16 cellular contexts compared by ENCODE assay signal in genomic region chr10:5497289-5497688, GRCh38. TPM values are rescaled to one million over a fixed set of nuclear protein-coding genes. Genes with fewer than 3 reads are reported as not detected.
DNase-seq lines count a peak whose midpoint lies in the region; ATAC-seq, FAIRE-seq and TF ChIP-seq lines count a peak whose summit lies in the region.
"Had no signal": no experiment of that assay in that cellular context is flagged by ENCODE, and none has a peak within 500 bp of the region (broad histone marks: within the 10 kb centered on the region; RNA-seq: fewer than 3 reads in every experiment).

No MANE protein-coding gene starts in this region.

- peak overlapping the region in 1 of 2 experiments; percentile 68; a peak in 2 of 4 replicates for H3K9ac ChIP-seq in K562 (ENCODE audit: insufficient read depth in 1 of 2, low read depth in 2 of 2, low read length in 2 of 2)
- H3K9ac ChIP-seq in mesenchymal stem cell (ENCODE audit: low read length): no peak overlapping the region
- H3K9ac ChIP-seq: BLaER1 had no signal

- 89% methylated on average over 5 of the region's 6 CpGs for WGBS in K562 (ENCODE audit: insufficient coverage, low coverage, missing lambda C conversion rate)
- WGBS in mesenchymal stem cell: 90% methylated on average over 6 of the region's 6 CpGs

- H3K9me3 Mint-ChIP-seq in activated naive CD4-positive, alpha-beta T cell treated with anti-CD3 and anti-CD28 coated beads for 36 hours: peaks cover 2% of the 10 kb centered on the region
- peaks cover 2% of the 10 kb centered on the region for H3K9me3 Mint-ChIP-seq in progenitor cell of endocrine pancreas (ENCODE audit: low read depth)

- DNase-seq in K562 (ENCODE audit: extremely low read depth in 1 of 4, low spot score in 3 of 4): no peak
- DNase-seq in mesenchymal stem cell: no peak
- DNase-seq in SW 1271 (lab: John Stamatoyannopoulos, UW): no peak
- no peak for DNase-seq in activated naive CD4-positive, alpha-beta T cell treated with anti-CD3 and anti-CD28 coated beads for 36 hours
- DNase-seq in NCI-H748 treated with DMSO at 0.1 percent for 48 hours (lab: John Stamatoyannopoulos, UW): no peak
- no peak for DNase-seq in progenitor cell of endocrine pancreas (ENCODE audit: low spot score, unreplicated experiment)
- DNase-seq: AML-193; CD8-positive, alpha-beta memory T cell had no signal

- H2BK5ac ChIP-seq in mesenchymal stem cell (ENCODE audit: low read depth, low read length, poor library complexity, severe bottlenecking): no peak overlapping the region

- no peaks in the 10 kb centered on the region for H3K27me3 Mint-ChIP-seq in activated naive CD4-positive, alpha-beta T cell treated with anti-CD3 and anti-CD28 coated beads for 36 hours (ENCODE audit: low read depth)
- peaks cover 10% of the 10 kb centered on the region for H3K27me3 Mint-ChIP-seq in progenitor cell of endocrine pancreas

- no peak overlapping the region for H3K23ac ChIP-seq in mesenchymal stem cell (ENCODE audit: low read length in 2 of 2)

- H2BK12ac ChIP-seq in mesenchymal stem cell (ENCODE audit: low read length in 2 of 2): no peak overlapping the region

- H3K4me2 ChIP-seq in K562 (ENCODE audit: insufficient read depth, low read length) (no peak overlapping the region), mesenchymal stem cell (ENCODE audit: low read length, poor library complexity, severe bottlenecking) (no peak overlapping the region)
- H3K4me2 ChIP-seq: BLaER1 had no signal

- no peak overlapping the region for H3K4me3 Mint-ChIP-seq in activated naive CD4-positive, alpha-beta T cell treated with anti-CD3 and anti-CD28 coated beads for 36 hours
- no peak overlapping the region for H3K4me3 Mint-ChIP-seq in progenitor cell of endocrine pancreas (ENCODE audit: low read depth)
- H3K4me3 Mint-ChIP-seq: CD8-positive, alpha-beta memory T cell had no signal

- no peak overlapping the region for H2BK15ac ChIP-seq in mesenchymal stem cell (ENCODE audit: low read depth, poor library complexity, severe bottlenecking)

- no peak overlapping the region for H4K91ac ChIP-seq in mesenchymal stem cell (ENCODE audit: low read length)

- H2BK120ac ChIP-seq in mesenchymal stem cell (ENCODE audit: low read depth, low read length): no peak overlapping the region

- in situ Hi-C loops in K562 (cut with MboI): no loop called here

- H3K9me1 ChIP-seq in K562 (ENCODE audit: control insufficient read depth, insufficient read depth, low read length): no peaks in the 10 kb centered on the region

- H2AFZ ChIP-seq in K562 (ENCODE audit: low read depth, low read length): 0 out of 2 replicates have a peak overlapping the region, but pooled peaks have one; percentile 11
- no peak overlapping the region for H2AFZ ChIP-seq in mesenchymal stem cell (ENCODE audit: low read depth, low read length)

- no peak for TF ChIP-seq POLR2A in K562 (conservative IDR thresholded peaks at IDR 0.05)

- H3K79me1 ChIP-seq in mesenchymal stem cell (replicated peaks; ENCODE audit: low read length, poor library complexity, severe bottlenecking): no peaks in the 10 kb centered on the region

- no peak overlapping the region for H3K27ac Mint-ChIP-seq in activated naive CD4-positive, alpha-beta T cell treated with anti-CD3 and anti-CD28 coated beads for 36 hours
- H3K27ac Mint-ChIP-seq in progenitor cell of endocrine pancreas: no peak overlapping the region
- H3K27ac Mint-ChIP-seq: CD8-positive, alpha-beta memory T cell had no signal

- H3K18ac ChIP-seq in mesenchymal stem cell (ENCODE audit: low read depth in 1 of 2, low read length in 2 of 2): no peak overlapping the region

- H3K4me3 ChIP-seq in HEK293 (ENCODE audit: low read depth, low read length): no peak overlapping the region
- no peak overlapping the region for H3K4me3 ChIP-seq in K562
- H3K4me3 ChIP-seq in mesenchymal stem cell (ENCODE audit: insufficient read depth in 1 of 2, low read depth in 1 of 2, low read length in 2 of 2): no peak overlapping the region
- H3K4me3 ChIP-seq in skin epidermis: peak overlapping the region in 5 of 7 experiments; percentile 6 to 33 (median 23)
- H3K4me3 ChIP-seq: BLaER1 had no signal

- H3K79me2 ChIP-seq in K562 (ENCODE audit: control insufficient read depth, insufficient read depth, low read length): no peaks in the 10 kb centered on the region

- TF ChIP-seq CTCF in HEK293 (tag by site-specific recombination; IDR thresholded peaks at IDR 0.05) (no peak), K562 (IDR thresholded peaks at IDR 0.05 in 2 of 3, conservative IDR thresholded peaks at IDR 0.05 in 1 of 3; ENCODE audit: insufficient read depth in 2 of 3, low read depth in 1 of 3, low read length in 3 of 3) (no peak), progenitor cell of endocrine pancreas (IDR thresholded peaks at IDR 0.05; ENCODE audit: unreplicated experiment) (no peak)

- H3K4ac ChIP-seq in mesenchymal stem cell (ENCODE audit: low read depth in 1 of 2, low read length in 2 of 2): no peak overlapping the region

- no peak for ATAC-seq in K562
- ATAC-seq: HCT116 had no signal

- H3K4me1 ChIP-seq in HEK293 (ENCODE audit: control insufficient read depth, insufficient read depth, low read length) (no peaks in the 10 kb centered on the region), K562 (replicated peaks in 1 of 2; ENCODE audit: control insufficient read depth in 2 of 2, insufficient read depth in 2 of 2, low read length in 2 of 2) (peaks cover 15 to 46% of the 10 kb centered on the region in 2 experiments), mesenchymal stem cell (ENCODE audit: control insufficient read depth, insufficient read depth, low read depth, low read length) (no peaks in the 10 kb centered on the region)

- H4K20me1 ChIP-seq in K562 (replicated peaks; ENCODE audit: control insufficient read depth, insufficient read depth, low read length): no peaks in the 10 kb centered on the region
- H4K20me1 ChIP-seq: BLaER1 had no signal

- no TSS peak for BruUV-seq in K562 (replicated peaks; lab: Mats Ljungman, UMichigan)

- POLR2A ChIA-PET in HEK293 (lab: Yijun Ruan, JAX) (no interaction called here), K562 (lab: Yijun Ruan, JAX) (no interaction called here)

- no peaks in the 10 kb centered on the region for H3K36me3 ChIP-seq in HEK293 (ENCODE audit: control insufficient read depth in 2 of 2, insufficient read depth in 1 of 2, low read length in 2 of 2)
- no peaks in the 10 kb centered on the region for H3K36me3 ChIP-seq in K562 (ENCODE audit: control insufficient read depth, insufficient read depth, low read length)
- no peaks in the 10 kb centered on the region for H3K36me3 ChIP-seq in mesenchymal stem cell (ENCODE audit: control insufficient read depth in 1 of 2, insufficient read depth in 2 of 2, low read depth in 1 of 2, low read length in 2 of 2)
- H3K36me3 ChIP-seq: BLaER1 had no signal

- no peak overlapping the region for H2AK5ac ChIP-seq in mesenchymal stem cell (ENCODE audit: low read length, severe bottlenecking)

- H3K9me3 ChIP-seq in HEK293 (ENCODE audit: control insufficient read depth, insufficient read depth, low read depth, low read length) (no peaks in the 10 kb centered on the region), K562 (replicated peaks; ENCODE audit: control insufficient read depth, insufficient read depth, low read depth, low read length) (no peaks in the 10 kb centered on the region), mesenchymal stem cell (ENCODE audit: control insufficient read depth, low read length) (peaks cover 9% of the 10 kb centered on the region)

- H3K4me1 Mint-ChIP-seq in activated naive CD4-positive, alpha-beta T cell treated with anti-CD3 and anti-CD28 coated beads for 36 hours (ENCODE audit: low read depth): no peaks in the 10 kb centered on the region
- H3K4me1 Mint-ChIP-seq in progenitor cell of endocrine pancreas (ENCODE audit: low read depth): peaks cover 32% of the 10 kb centered on the region
- H3K4me1 Mint-ChIP-seq: CD8-positive, alpha-beta memory T cell had no signal

- peak overlapping the region in 1 of 2 experiments; percentile 64 for H3K14ac ChIP-seq in mesenchymal stem cell (ENCODE audit: low read length in 2 of 2)

- FAIRE-seq in K562 (lab: Jason Lieb, UNC): no peak
- FAIRE-seq: GM19239 had no signal

- H3K27me3 ChIP-seq in K562 (ENCODE audit: control insufficient read depth in 2 of 2, insufficient read depth in 2 of 2, low read length in 2 of 2) (peaks cover 0 to 10% of the 10 kb centered on the region in 2 experiments; a peak in 2 of 5 replicates), mesenchymal stem cell (ENCODE audit: control insufficient read depth in 1 of 2, insufficient read depth in 1 of 2, low read length in 2 of 2) (peaks cover 21 to 29% of the 10 kb centered on the region in 2 experiments)
- H3K27me3 ChIP-seq: BLaER1 had no signal

- intact Hi-C loops in K562 (cut with micrococcal nuclease): no loop called here
- intact Hi-C loops in activated naive CD4-positive, alpha-beta T cell treated with anti-CD3 and anti-CD28 coated beads for 36 hours (cut with micrococcal nuclease): no loop called here

- TF ChIP-seq RAD21 in K562 (CRISPR knock-in tag; conservative IDR thresholded peaks at IDR 0.05 in 1 of 2, IDR thresholded peaks at IDR 0.05 in 1 of 2): no peak

- CTCF ChIA-PET in HEK293 (lab: Yijun Ruan, JAX): no interaction called here
- CTCF ChIA-PET in K562 (lab: Yijun Ruan, JAX; ENCODE audit: low intra/inter-chr PET ratio): no interaction called here
- CTCF ChIA-PET in activated naive CD4-positive, alpha-beta T cell treated with anti-CD3 and anti-CD28 coated beads for 36 hours (lab: Charles Lee): no interaction called here

- H3K36me3 Mint-ChIP-seq in activated naive CD4-positive, alpha-beta T cell treated with anti-CD3 and anti-CD28 coated beads for 36 hours (ENCODE audit: low read depth): no peaks in the 10 kb centered on the region
- H3K36me3 Mint-ChIP-seq in progenitor cell of endocrine pancreas (ENCODE audit: insufficient read depth): peaks cover 2% of the 10 kb centered on the region
- H3K36me3 Mint-ChIP-seq: CD8-positive, alpha-beta memory T cell had no signal

- no peak for TF ChIP-seq EP300 in K562 (IDR thresholded peaks at IDR 0.05; ENCODE audit: low read length)

- no peak overlapping the region for H3K27ac ChIP-seq in HEK293 (ENCODE audit: extremely low read depth, low read depth, low read length)
- H3K27ac ChIP-seq in K562 (ENCODE audit: extremely low read depth, low read depth, low read length): no peak overlapping the region
- no peak overlapping the region for H3K27ac ChIP-seq in mesenchymal stem cell (ENCODE audit: low read length, poor library complexity, severe bottlenecking)
- H3K27ac ChIP-seq in skin epidermis: peak overlapping the region in 15 of 21 experiments; percentile 10 to 83 (median 55)
- H3K27ac ChIP-seq: BLaER1 had no signal

- peak overlapping the region; percentile 45 for H4K8ac ChIP-seq in mesenchymal stem cell (ENCODE audit: low read length)

RNA-seq across cellular contexts. Expression of gene CALML5, which starts 2.1 kb away (rescaled TPM):
- total RNA-seq in K562 (2011; cell fraction: chromatin; rRNA removed; ENCODE audit: low replicate concordance): not detected in 2 replicates
- not detected in 2 replicates for total RNA-seq in K562 (2011; cell fraction: nucleolus; rRNA removed)
- not detected in 2 replicates for total RNA-seq in K562 (2011; cell fraction: nucleoplasm; rRNA removed)
- total RNA-seq in K562 (2014; rRNA removed): not detected in 2 replicates
- total RNA-seq in K562 (2014; rRNA removed; fragmentation: Illumina TruSeq; extraction: Trizol): not detected in 2 replicates
- total RNA-seq in K562 (2015; rRNA removed; fragmentation: Illumina TruSeq; extraction: Trizol): not detected in 2 replicates
- total RNA-seq in K562 (2021): not detected in 2 replicates
- polyA plus RNA-seq in K562 (2011; rRNA removed): not detected in 2 replicates
- polyA plus RNA-seq in K562 (2011; cell fraction: cytosol; rRNA removed): not detected in 2 replicates
- not detected in 2 replicates for polyA plus RNA-seq in K562 (2011; cell fraction: nucleus; rRNA removed)
- not detected in 2 replicates for polyA plus RNA-seq in K562 (2012)
- not detected in 2 replicates for polyA plus RNA-seq in K562 (2014; fragmentation: Illumina TruSeq; extraction: Trizol)
- polyA plus RNA-seq in K562 (2014; fragmentation: Nextera tagmentation; extraction: Ambion mirVana): not detected
- polyA plus RNA-seq in K562 (2014; rRNA removed): not detected in 2 replicates
- polyA minus RNA-seq in K562 (2011; rRNA and poly(A)+ RNA removed): not detected in 2 replicates
- not detected in 2 replicates for polyA minus RNA-seq in K562 (2011; cell fraction: cytosol; rRNA and poly(A)+ RNA removed)
- polyA minus RNA-seq in K562 (2011; cell fraction: nucleus; rRNA and poly(A)+ RNA removed): not detected in 2 replicates
- not detected for polyA plus RNA-seq in mesenchymal stem cell (2013, experiment 1 of 2)
- not detected for polyA plus RNA-seq in mesenchymal stem cell (2013, experiment 2 of 2)
- total RNA-seq in activated naive CD4-positive, alpha-beta T cell treated with anti-CD3 and anti-CD28 coated beads for 36 hours: not detected
- not detected in 2 replicates for total RNA-seq in progenitor cell of endocrine pancreas
- total RNA-seq: CD8-positive, alpha-beta memory T cell; Daoy; H4 had no signal
- polyA plus RNA-seq: CD8-positive, alpha-beta memory T cell had no signal

RNA-seq across cellular contexts. Expression of gene CALML3, which starts 27.5 kb away (rescaled TPM):
- total RNA-seq in K562 (2011; cell fraction: chromatin; rRNA removed; ENCODE audit: low replicate concordance): not detected in 2 replicates
- total RNA-seq in K562 (2011; cell fraction: nucleolus; rRNA removed): not detected in 2 replicates
- total RNA-seq in K562 (2011; cell fraction: nucleoplasm; rRNA removed): not detected in 2 replicates
- total RNA-seq in K562 (2014; rRNA removed) (not detected in 2 replicates), K562 (2014; rRNA removed; fragmentation: Illumina TruSeq; extraction: Trizol) (not detected in 2 replicates), K562 (2015; rRNA removed; fragmentation: Illumina TruSeq; extraction: Trizol) (not detected in 2 replicates), K562 (2021) (not detected in 2 replicates), progenitor cell of endocrine pancreas (not detected in 2 replicates)
- polyA plus RNA-seq in K562 (2011; rRNA removed) (not detected in 2 replicates), K562 (2014; fragmentation: Illumina TruSeq; extraction: Trizol) (not detected in 2 replicates), K562 (2014; fragmentation: Nextera tagmentation; extraction: Ambion mirVana) (not detected), K562 (2014; rRNA removed) (not detected in 2 replicates)
- polyA plus RNA-seq in K562 (2011; cell fraction: cytosol; rRNA removed): not detected in 2 replicates
- polyA plus RNA-seq in K562 (2011; cell fraction: nucleus; rRNA removed): not detected in 2 replicates
- polyA plus RNA-seq in K562 (2012): not detected in 2 replicates
- polyA minus RNA-seq in K562 (2011; rRNA and poly(A)+ RNA removed): not detected in 2 replicates
- not detected in 2 replicates for polyA minus RNA-seq in K562 (2011; cell fraction: cytosol; rRNA and poly(A)+ RNA removed)
- not detected in 2 replicates for polyA minus RNA-seq in K562 (2011; cell fraction: nucleus; rRNA and poly(A)+ RNA removed)
- polyA plus RNA-seq in mesenchymal stem cell (2013, experiment 1 of 2): not detected
- not detected for polyA plus RNA-seq in mesenchymal stem cell (2013, experiment 2 of 2)
- not detected for total RNA-seq in activated naive CD4-positive, alpha-beta T cell treated with anti-CD3 and anti-CD28 coated beads for 36 hours
- total RNA-seq: CD8-positive, alpha-beta memory T cell; Daoy; H4; HT-29 had no signal
- polyA plus RNA-seq: CD8-positive, alpha-beta memory T cell had no signal

Comparison
In these comparisons a context has a peak if more than half of its experiments do, and no peak if none do; other contexts are left out.
1. H3K27ac ChIP-seq: peak in skin epidermis (15 of 21); none in HEK293 (single experiment), K562 (single experiment) and mesenchymal stem cell (single experiment).
2. H3K4me3 ChIP-seq: peak in skin epidermis (5 of 7); none in HEK293 (single experiment), K562 (single experiment) and mesenchymal stem cell (0 of 2).
3. Of the 44 proteins assayed by ChIP-seq in both K562 and HEK293: peak only in K562: ZBTB26 and ZEB2; only in HEK293: ZNF121, ZNF175, ZNF311 and ZNF785; in both: none; in neither: 38.